8 cellular contexts compared by ENCODE assay signal in the genomic region with DNA sequence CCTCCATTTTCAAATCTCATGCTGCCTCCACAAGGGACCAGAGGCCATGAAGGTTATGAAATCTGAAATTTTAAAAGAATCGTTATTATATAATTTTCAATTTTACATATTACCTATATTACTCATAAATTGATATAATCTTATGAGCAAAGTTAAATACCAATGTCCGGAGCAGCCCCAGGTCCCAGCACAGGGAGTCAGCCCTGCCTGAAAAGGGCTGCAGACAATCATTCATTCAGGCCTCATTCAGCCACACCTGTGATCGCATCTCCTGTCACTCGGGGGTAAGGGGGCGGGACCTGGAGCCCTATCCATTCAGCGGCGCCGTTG.
A peak's percentile ranks its signal among the peaks of the same experiment; 100 is the strongest.
DNase-seq lines count a peak whose midpoint lies in the region; ATAC-seq, FAIRE-seq and TF ChIP-seq lines count a peak whose summit lies in the region.

No MANE protein-coding gene starts in this region.

- H3K4me1 ChIP-seq in iPS-18a (ENCODE audit: control insufficient read depth, low read depth, low read length) (peaks cover 5% of the 10 kb centered on the region), testis (no peaks in the 10 kb centered on the region)

- H3K36me3 ChIP-seq in iPS-18a (ENCODE audit: control insufficient read depth, low read depth, low read length) (peaks cover 22% of the 10 kb centered on the region), testis (ENCODE audit: low read depth, missing control alignments) (no peaks in the 10 kb centered on the region)

- no peaks in the 10 kb centered on the region for H3K9me3 Mint-ChIP-seq in activated T-helper 17 cell treated with anti-CD3 and anti-CD28 coated beads, Interleukin-2, amount 50 U/mL, for 72 hours

- no peak for FAIRE-seq in GM12892 (lab: Jason Lieb, UNC)

- TF ChIP-seq CTCF in AG10803 (conservative IDR thresholded peaks at IDR 0.05; ENCODE audit: low read length) (no peak), testis (IDR thresholded peaks at IDR 0.05) (no peak)

- DNase-seq in AG10803 (ENCODE audit: low read depth) (no peak), GM12892 (ENCODE audit: insufficient read length) (peak; percentile 82), HuH-7.5 (ENCODE audit: low spot score) (peak; percentile 75), testis (no peak), ureter (ENCODE audit: low spot score) (no peak), amniotic stem cell (lab: John Stamatoyannopoulos, UW) (no peak)

- no peak for TF ChIP-seq POLR2A in GM12892 (IDR thresholded peaks at IDR 0.05; ENCODE audit: low read depth, low read length)
- no peak for TF ChIP-seq POLR2A in testis (IDR thresholded peaks at IDR 0.05)

- no peaks in the 10 kb centered on the region for H3K27me3 Mint-ChIP-seq in activated T-helper 17 cell treated with anti-CD3 and anti-CD28 coated beads, Interleukin-2, amount 50 U/mL, for 72 hours

- no peak overlapping the region for H3K9ac ChIP-seq in iPS-18a (ENCODE audit: low read length)

- H3K36me3 Mint-ChIP-seq in activated T-helper 17 cell treated with anti-CD3 and anti-CD28 coated beads, Interleukin-2, amount 50 U/mL, for 72 hours (ENCODE audit: low read depth), result peaks cover 49% of the 10 kb centered on the region

- WGBS in testis, 2 donors, result 7 to 9% methylated on average over 8 of the region's 8 CpGs

- intact Hi-C loops in testis (cut with DNase I; ENCODE audit: low total_unique reads), result no loop called here

- H3K27ac ChIP-seq in iPS-18a (ENCODE audit: low read length) (no peak overlapping the region), testis (no peak overlapping the region)

- H3K27me3 ChIP-seq in iPS-18a (ENCODE audit: control insufficient read depth, insufficient read depth, low read length) (peaks cover 4% of the 10 kb centered on the region), testis (no peaks in the 10 kb centered on the region)

- peak overlapping the region; percentile 83 for H3K4me3 ChIP-seq in AG10803 (ENCODE audit: low read length)
- peak overlapping the region; percentile 77 for H3K4me3 ChIP-seq in iPS-18a (ENCODE audit: low read length)
- peak overlapping the region; percentile 84 to 94 for H3K4me3 ChIP-seq in testis

- peak; percentile 89 for ATAC-seq in activated T-helper 17 cell treated with anti-CD3 and anti-CD28 coated beads, Interleukin-2, amount 50 U/mL, for 72 hours (replicated peaks)

- peak overlapping the region; percentile 98 for H3K27ac Mint-ChIP-seq in activated T-helper 17 cell treated with anti-CD3 and anti-CD28 coated beads, Interleukin-2, amount 50 U/mL, for 72 hours

- H3K9me3 ChIP-seq in iPS-18a (ENCODE audit: control insufficient read depth, low read depth, low read length) (no peaks in the 10 kb centered on the region), testis (no peaks in the 10 kb centered on the region)

- peaks cover 21% of the 10 kb centered on the region for H3K4me1 Mint-ChIP-seq in activated T-helper 17 cell treated with anti-CD3 and anti-CD28 coated beads, Interleukin-2, amount 50 U/mL, for 72 hours

- peak overlapping the region; percentile 96 for H3K4me3 Mint-ChIP-seq in activated T-helper 17 cell treated with anti-CD3 and anti-CD28 coated beads, Interleukin-2, amount 50 U/mL, for 72 hours

Comparison
In these comparisons a context has a peak if more than half of its experiments do, and no peak if none do; other contexts are left out.
1. DNase-seq: peak in GM12892 (single experiment) and HuH-7.5 (single experiment); none in AG10803 (single experiment), testis (single experiment), ureter (single experiment) and amniotic stem cell (single experiment).
2. Peak in every context shown above with its lines, with median percentiles within 50 percentile points of each other: H3K4me3 ChIP-seq.